ENCODE assay signal across 26 cellular contexts in the genomic region with DNA sequence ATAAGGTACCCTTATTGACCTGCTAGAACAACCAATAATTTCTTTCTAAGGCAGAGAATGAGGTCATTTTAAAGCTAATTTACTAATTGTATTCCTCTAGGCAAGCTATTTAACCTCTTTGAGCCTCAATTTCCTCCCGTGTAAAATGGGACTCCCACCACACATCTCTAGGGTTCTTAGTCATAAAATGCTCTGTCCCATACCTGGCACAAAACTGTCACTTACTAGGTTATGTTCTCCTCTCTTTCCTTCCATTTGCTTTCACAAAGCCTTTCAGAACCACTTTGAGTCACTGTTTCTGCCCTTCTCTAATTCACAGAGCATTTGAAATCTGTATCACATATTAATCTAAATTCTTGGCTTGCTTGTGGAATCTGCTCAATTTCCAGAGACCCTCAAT. TPM values are rescaled to one million over a fixed set of nuclear protein-coding genes. Genes with fewer than 3 reads are reported as not detected.
DNase-seq lines count a peak whose midpoint lies in the region; ATAC-seq and TF ChIP-seq lines count a peak whose summit lies in the region.
"Had no signal": no experiment of that assay in that cellular context is flagged by ENCODE, and none has a peak within 500 bp of the region (broad histone marks: within the 10 kb centered on the region; RNA-seq: fewer than 3 reads in every experiment).

No MANE protein-coding gene starts in this region.

- H3K27me3 Mint-ChIP-seq in activated CD4-positive, alpha-beta memory T cell treated with anti-CD3 and anti-CD28 coated beads for 36 hours, result no peaks in the 10 kb centered on the region
- H3K27me3 Mint-ChIP-seq in activated CD4-positive, alpha-beta memory T cell treated with anti-CD3 and anti-CD28 coated beads, Interleukin-2, amount 10 ng/mL, durations not matched to agents 7 days and 5 days, result no peaks in the 10 kb centered on the region
- peaks cover 0 to 16% of the 10 kb centered on the region in 2 donors for H3K27me3 Mint-ChIP-seq in natural killer cell treated with Interleukin-12 subunit alpha and Interleukin-12 subunit beta and Interleukin-15 and Interleukin-18, amount 100 ng/mL, for 72 hours
- H3K27me3 Mint-ChIP-seq: memory B cell; naive thymus-derived CD4-positive, alpha-beta T cell had no signal

- no peaks in the 10 kb centered on the region for H3K27me3 ChIP-seq in upper lobe of left lung
- H3K27me3 ChIP-seq: BE2C, colonic mucosa, MG63 had no signal

- no peak for TF ChIP-seq CTCF in upper lobe of left lung (IDR thresholded peaks at IDR 0.05)

- H3K36me3 ChIP-seq in upper lobe of left lung, result no peaks in the 10 kb centered on the region
- H3K36me3 ChIP-seq: adrenal gland, BE2C, colonic mucosa, MG63 had no signal

- no peak for TF ChIP-seq EP300 in upper lobe of left lung (IDR thresholded peaks at IDR 0.05)

- H3K27ac Mint-ChIP-seq in activated CD4-positive, alpha-beta memory T cell treated with anti-CD3 and anti-CD28 coated beads for 36 hours, result peak overlapping the region; percentile 42
- H3K27ac Mint-ChIP-seq in activated CD4-positive, alpha-beta memory T cell treated with anti-CD3 and anti-CD28 coated beads, Interleukin-2, amount 10 ng/mL, durations not matched to agents 7 days and 5 days, result no peak overlapping the region
- peak overlapping the region; percentile 34 to 82 for H3K27ac Mint-ChIP-seq in natural killer cell treated with Interleukin-12 subunit alpha and Interleukin-12 subunit beta and Interleukin-15 and Interleukin-18, amount 100 ng/mL, for 72 hours
- H3K27ac Mint-ChIP-seq: memory B cell had no signal

- 65 to 92% methylated on average over 1 of the region's 1 CpG for WGBS in upper lobe of left lung, 2 donors

- POLR2A ChIA-PET in activated CD4-positive, alpha-beta memory T cell treated with anti-CD3 and anti-CD28 coated beads for 36 hours (lab: Charles Lee), result no interaction called here
- POLR2A ChIA-PET in activated CD4-positive, alpha-beta memory T cell treated with anti-CD3 and anti-CD28 coated beads, Interleukin-2, amount 10 ng/mL, durations not matched to agents 7 days and 5 days (lab: Charles Lee), result no interaction called here

- peaks cover 49% of the 10 kb centered on the region for H3K4me1 Mint-ChIP-seq in activated CD4-positive, alpha-beta memory T cell treated with anti-CD3 and anti-CD28 coated beads for 36 hours (ENCODE audit: low read depth)
- H3K4me1 Mint-ChIP-seq in activated CD4-positive, alpha-beta memory T cell treated with anti-CD3 and anti-CD28 coated beads, Interleukin-2, amount 10 ng/mL, durations not matched to agents 7 days and 5 days, result peaks cover 53% of the 10 kb centered on the region
- H3K4me1 Mint-ChIP-seq in natural killer cell treated with Interleukin-12 subunit alpha and Interleukin-12 subunit beta and Interleukin-15 and Interleukin-18, amount 100 ng/mL, for 72 hours (ENCODE audit: low read depth in 2 of 2), result peaks cover 41 to 46% of the 10 kb centered on the region in 2 donors

- H3K27ac ChIP-seq in upper lobe of left lung, result no peak overlapping the region
- H3K27ac ChIP-seq: adrenal gland, colonic mucosa had no signal

- TF ChIP-seq POLR2A in upper lobe of left lung (IDR thresholded peaks at IDR 0.05), result no peak

- peaks cover 28% of the 10 kb centered on the region for H3K9me3 Mint-ChIP-seq in activated CD4-positive, alpha-beta memory T cell treated with anti-CD3 and anti-CD28 coated beads for 36 hours
- H3K9me3 Mint-ChIP-seq in activated CD4-positive, alpha-beta memory T cell treated with anti-CD3 and anti-CD28 coated beads, Interleukin-2, amount 10 ng/mL, durations not matched to agents 7 days and 5 days, result peaks cover 13% of the 10 kb centered on the region
- peaks cover 2% of the 10 kb centered on the region for H3K9me3 Mint-ChIP-seq in natural killer cell treated with Interleukin-12 subunit alpha and Interleukin-12 subunit beta and Interleukin-15 and Interleukin-18, amount 100 ng/mL, for 72 hours

- intact Hi-C loops in activated CD4-positive, alpha-beta memory T cell treated with anti-CD3 and anti-CD28 coated beads for 36 hours (cut with micrococcal nuclease), result loop anchor here (5.0 kb wide), 2 partner anchors 34 to 54 kb away; partner anchors contain the start of gene GPR34

- ATAC-seq in GM18907 (IDR thresholded peaks at IDR 0.05; ENCODE audit: unreplicated experiment) (peak; percentile 45), HG03442 (IDR thresholded peaks at IDR 0.05; ENCODE audit: unreplicated experiment) (peak; percentile 37), upper lobe of left lung (ENCODE audit: low FRiP score in 2 of 2) (no peak), GM21528 (IDR thresholded peaks at IDR 0.05; ENCODE audit: low FRiP score, unreplicated experiment) (no peak)
- peak in 1 of 2 donors; percentile 44 for ATAC-seq in natural killer cell treated with Interleukin-12 subunit alpha and Interleukin-12 subunit beta and Interleukin-15 and Interleukin-18, amount 100 ng/mL, for 72 hours
- ATAC-seq: naive thymus-derived CD4-positive, alpha-beta T cell had no signal

- H3K4me3 Mint-ChIP-seq in activated CD4-positive, alpha-beta memory T cell treated with anti-CD3 and anti-CD28 coated beads for 36 hours, result no peak overlapping the region
- no peak overlapping the region for H3K4me3 Mint-ChIP-seq in activated CD4-positive, alpha-beta memory T cell treated with anti-CD3 and anti-CD28 coated beads, Interleukin-2, amount 10 ng/mL, durations not matched to agents 7 days and 5 days
- H3K4me3 Mint-ChIP-seq in natural killer cell treated with Interleukin-12 subunit alpha and Interleukin-12 subunit beta and Interleukin-15 and Interleukin-18, amount 100 ng/mL, for 72 hours, result peak overlapping the region; percentile 75
- H3K4me3 Mint-ChIP-seq: memory B cell; naive thymus-derived CD4-positive, alpha-beta T cell; T-helper 1 cell treated with Interleukin-12 subunit alpha and Interleukin-12 subunit beta and Interleukin-4 antibody, amounts not matched to agents 30 μg/mL and 1 μg/mL, for 36 hours had no signal

- no peak for DNase-seq in activated CD4-positive, alpha-beta memory T cell treated with anti-CD3 and anti-CD28 coated beads for 36 hours
- DNase-seq in activated CD4-positive, alpha-beta memory T cell treated with anti-CD3 and anti-CD28 coated beads, Interleukin-2, amount 10 ng/mL, durations not matched to agents 7 days and 5 days, result no peak
- no peak for DNase-seq in natural killer cell treated with Interleukin-12 subunit alpha and Interleukin-12 subunit beta and Interleukin-15 and Interleukin-18, amount 100 ng/mL, for 72 hours (ENCODE audit: low spot score)
- DNase-seq in upper lobe of left lung, result no peak
- no peak for DNase-seq in NCI-H524 treated with DMSO at 0.1 percent for 48 hours (lab: John Stamatoyannopoulos, UW)
- DNase-seq: activated CD4-positive, alpha-beta T cell treated with anti-CD3 and anti-CD28 coated beads, Interleukin-2, amount 50 U/mL, for 4 hours; adrenal gland; BE2C; Caco-2; colonic mucosa; EL; MG63; naive thymus-derived CD4-positive, alpha-beta T cell; NCI-H1436 treated with DMSO at 0.1 percent for 48 hours; NCI-H2171 treated with DMSO at 0.1 percent for 48 hours; NCI-H82; SHP77 treated with DMSO at 0.1 percent for 48 hours; stimulated activated CD4-positive, alpha-beta T cell treated with anti-CD3 and anti-CD28 coated beads, Interleukin-12 subunit alpha, Interleukin-12 subunit beta, amount 100 ng/mL, for 4 hours; stimulated activated CD8-positive, alpha-beta memory T cell treated with anti-CD3 and anti-CD28 coated beads, Interleukin-4, amount 100 ng/mL, for 48 hours had no signal

- H3K4me3 ChIP-seq in upper lobe of left lung, result no peak overlapping the region
- H3K4me3 ChIP-seq: adrenal gland, colonic mucosa, MG63 had no signal

- H3K9me3 ChIP-seq in upper lobe of left lung, result peaks cover 0 to 23% (median 0%) of the 10 kb centered on the region in 4 donors
- H3K9me3 ChIP-seq: adrenal gland, BE2C, colonic mucosa, MG63 had no signal

- CTCF ChIA-PET in activated CD4-positive, alpha-beta memory T cell treated with anti-CD3 and anti-CD28 coated beads for 36 hours (lab: Charles Lee), result no interaction called here
- CTCF ChIA-PET in activated CD4-positive, alpha-beta memory T cell treated with anti-CD3 and anti-CD28 coated beads, Interleukin-2, amount 10 ng/mL, durations not matched to agents 7 days and 5 days (lab: Charles Lee), result no interaction called here

- no peaks in the 10 kb centered on the region for H3K4me1 ChIP-seq in upper lobe of left lung
- H3K4me1 ChIP-seq: adrenal gland, BE2C, colonic mucosa had no signal

- peaks cover 30% of the 10 kb centered on the region for H3K36me3 Mint-ChIP-seq in activated CD4-positive, alpha-beta memory T cell treated with anti-CD3 and anti-CD28 coated beads for 36 hours
- H3K36me3 Mint-ChIP-seq in activated CD4-positive, alpha-beta memory T cell treated with anti-CD3 and anti-CD28 coated beads, Interleukin-2, amount 10 ng/mL, durations not matched to agents 7 days and 5 days (ENCODE audit: low read depth), result peaks cover 37% of the 10 kb centered on the region
- H3K36me3 Mint-ChIP-seq in natural killer cell treated with Interleukin-12 subunit alpha and Interleukin-12 subunit beta and Interleukin-15 and Interleukin-18, amount 100 ng/mL, for 72 hours, result peaks cover 26% of the 10 kb centered on the region
- H3K36me3 Mint-ChIP-seq: memory B cell had no signal

RNA-seq across cellular contexts. Expression of gene GPR82, which starts 2.4 kb away (rescaled TPM):
- total RNA-seq in activated CD4-positive, alpha-beta memory T cell treated with anti-CD3 and anti-CD28 coated beads for 36 hours, result under 1 TPM; 0.07 to 0.19 TPM
- total RNA-seq in activated CD4-positive, alpha-beta memory T cell treated with anti-CD3 and anti-CD28 coated beads, Interleukin-2, amount 10 ng/mL, durations not matched to agents 7 days and 5 days, result not detected
- 1 to 10 TPM in 1 of 2 donors, under 1 TPM in 1; 0.33 to 1.9 TPM for total RNA-seq in natural killer cell treated with Interleukin-12 subunit alpha and Interleukin-12 subunit beta and Interleukin-15 and Interleukin-18, amount 100 ng/mL, for 72 hours
- total RNA-seq in upper lobe of left lung, result under 1 TPM in 4 of 6 donors, not detected in 2; 0.20 to 0.74 (median 0.49) TPM
- total RNA-seq: Caco-2, osteocyte, temporal lobe had no signal

RNA-seq across cellular contexts. Expression of gene GPR34, which starts 32.8 kb away (rescaled TPM):
- total RNA-seq in activated CD4-positive, alpha-beta memory T cell treated with anti-CD3 and anti-CD28 coated beads for 36 hours, result under 1 TPM; 0.24 to 0.36 TPM
- total RNA-seq in activated CD4-positive, alpha-beta memory T cell treated with anti-CD3 and anti-CD28 coated beads, Interleukin-2, amount 10 ng/mL, durations not matched to agents 7 days and 5 days, result not detected
- 1 to 10 TPM in 1 of 2 donors, under 1 TPM in 1; 0.64 to 1.5 TPM for total RNA-seq in natural killer cell treated with Interleukin-12 subunit alpha and Interleukin-12 subunit beta and Interleukin-15 and Interleukin-18, amount 100 ng/mL, for 72 hours
- total RNA-seq in upper lobe of left lung, result 10 to 100 TPM in 4 of 6 donors, 1 to 10 TPM in 2; 1.6 to 29.5 (median 14.5) TPM
- total RNA-seq: Caco-2, osteocyte had no signal

Comparison
In these comparisons a context has a peak if more than half of its experiments do, and no peak if none do; other contexts are left out.
1. ATAC-seq: peak in GM18907 (single experiment) and HG03442 (single experiment); none in upper lobe of left lung (0 of 2) and GM21528 (single experiment).